In genomic region chr12:71746983-71747611, GRCh38 we compare ENCODE assay signal across 1 cellular context.
TF ChIP-seq lines count a peak whose summit lies in the region.

No MANE protein-coding gene starts in this region.

TF ChIP-seq in WTC11, 78 proteins besides CTCF, POLR2A, EP300 and RAD21 (continued from another document):
- TF ChIP-seq HMGXB4 (CRISPR knock-in tag; IDR thresholded peaks at IDR 0.05) (no peak), ZNF219 (CRISPR knock-in tag; IDR thresholded peaks at IDR 0.05; ENCODE audit: borderline replicate concordance) (no peak)
